ENCODE assay signal across 10 cellular contexts in genomic region chr10:95792874-95793285, GRCh38. TPM values are rescaled to one million over a fixed set of nuclear protein-coding genes. Genes with fewer than 3 reads are reported as not detected.
A peak's percentile ranks its signal among the peaks of the same experiment; 100 is the strongest.
DNase-seq lines count a peak whose midpoint lies in the region; ATAC-seq and TF ChIP-seq lines count a peak whose summit lies in the region.
"Had no signal": no experiment of that assay in that cellular context is flagged by ENCODE, and none has a peak within 500 bp of the region (broad histone marks: within the 10 kb centered on the region; RNA-seq: fewer than 3 reads in every experiment).

No MANE protein-coding gene starts in this region.

- TF ChIP-seq RAD21 in SK-N-SH (IDR thresholded peaks at IDR 0.05; ENCODE audit: low read length), result no peak

- H3K9me2 ChIP-seq in SK-N-SH, result no peaks in the 10 kb centered on the region

- H2BK12ac ChIP-seq in mesenchymal stem cell (ENCODE audit: low read length in 2 of 2), result peak overlapping the region in 1 of 2 experiments; percentile 6

- peak overlapping the region; percentile 9 for H2AK5ac ChIP-seq in mesenchymal stem cell (ENCODE audit: low read length, severe bottlenecking)

- H2AFZ ChIP-seq in SK-N-SH (ENCODE audit: low read depth), result peak overlapping the region; percentile 26; the same call in 1 of the 2 replicates
- H2AFZ ChIP-seq in mesenchymal stem cell (ENCODE audit: low read depth, low read length), result no peak overlapping the region

- no peak for DNase-seq in SK-N-SH
- no peak for DNase-seq in coronary artery (ENCODE audit: low spot score)
- no peak for DNase-seq in mesenchymal stem cell
- DNase-seq in CD8-positive, alpha-beta T cell, result no peak
- no peak for DNase-seq in HK-2 (ENCODE audit: unreplicated experiment)
- no peak for DNase-seq in WERI-Rb-1
- DNase-seq: activated T-cell treated with anti-CD3 and anti-CD28 coated beads, Interleukin-2, amount 50 U/mL, for 24 hours; hippocampal formation had no signal

- peaks cover 0 to 24% of the 10 kb centered on the region in 2 experiments; a peak in 1 of 4 replicates for H3K4me1 ChIP-seq in SK-N-SH (ENCODE audit: control insufficient read depth in 1 of 2, insufficient read depth in 2 of 2, low read depth in 1 of 2, low read length in 1 of 2)
- peaks cover 6% of the 10 kb centered on the region for H3K4me1 ChIP-seq in mesenchymal stem cell (ENCODE audit: control insufficient read depth, insufficient read depth, low read depth, low read length)
- no peaks in the 10 kb centered on the region for H3K4me1 ChIP-seq in thymus (ENCODE audit: control insufficient read depth, insufficient read depth, low read length)
- H3K4me1 ChIP-seq in CD8-positive, alpha-beta T cell (ENCODE audit: insufficient read depth, low read length), result no peaks in the 10 kb centered on the region

- H3K79me2 ChIP-seq in SK-N-SH (ENCODE audit: insufficient read depth), result no peaks in the 10 kb centered on the region

- no peak overlapping the region for H2BK120ac ChIP-seq in mesenchymal stem cell (ENCODE audit: low read depth, low read length)

- no peak overlapping the region for H4K91ac ChIP-seq in mesenchymal stem cell (ENCODE audit: low read length)

- H4K8ac ChIP-seq in mesenchymal stem cell (ENCODE audit: low read length), result no peak overlapping the region

- H3K9ac ChIP-seq in SK-N-SH (no peak overlapping the region), mesenchymal stem cell (ENCODE audit: low read length) (no peak overlapping the region)

- H3K27ac ChIP-seq in SK-N-SH (ENCODE audit: low read depth in 2 of 2, low read length in 1 of 2), result no peak overlapping the region
- peak overlapping the region; percentile 64 to 91 for H3K27ac ChIP-seq in coronary artery
- no peak overlapping the region for H3K27ac ChIP-seq in mesenchymal stem cell (ENCODE audit: low read length, poor library complexity, severe bottlenecking)
- H3K27ac ChIP-seq in thymus (ENCODE audit: low read depth), result peak overlapping the region; percentile 37
- no peak overlapping the region for H3K27ac ChIP-seq in CD8-positive, alpha-beta T cell (ENCODE audit: low read depth, low read length)
- no peak overlapping the region for H3K27ac ChIP-seq in WERI-Rb-1

- peak overlapping the region; percentile 16 to 77 for H3K18ac ChIP-seq in mesenchymal stem cell (ENCODE audit: low read depth in 1 of 2, low read length in 2 of 2)

- H2BK15ac ChIP-seq in mesenchymal stem cell (ENCODE audit: low read depth, poor library complexity, severe bottlenecking), result no peak overlapping the region

- POLR2A ChIA-PET in SK-N-SH (lab: Yijun Ruan, JAX), result no interaction called here
- POLR2A ChIA-PET in CD8-positive, alpha-beta T cell (lab: Charles Lee), result no interaction called here

- H3K36me3 ChIP-seq in SK-N-SH (replicated peaks in 1 of 2; ENCODE audit: control insufficient read depth in 1 of 2, insufficient read depth in 2 of 2, low read length in 1 of 2) (no peaks in the 10 kb centered on the region), mesenchymal stem cell (ENCODE audit: control insufficient read depth in 1 of 2, insufficient read depth in 2 of 2, low read depth in 1 of 2, low read length in 2 of 2) (no peaks in the 10 kb centered on the region), thymus (ENCODE audit: control insufficient read depth, insufficient read depth) (no peaks in the 10 kb centered on the region), WERI-Rb-1 (no peaks in the 10 kb centered on the region; the same call in 1 of the 2 replicates)
- H3K36me3 ChIP-seq in CD8-positive, alpha-beta T cell (ENCODE audit: insufficient read depth, low read length), result no peaks in the 10 kb centered on the region

- CTCF ChIA-PET in SK-N-SH (lab: Yijun Ruan, JAX), result no interaction called here
- CTCF ChIA-PET in CD8-positive, alpha-beta T cell (lab: Charles Lee), result no interaction called here

- H3K4me3 Mint-ChIP-seq in CD8-positive, alpha-beta T cell, result no peak overlapping the region
- H3K4me3 Mint-ChIP-seq: activated T-cell treated with anti-CD3 and anti-CD28 coated beads, Interleukin-2, amount 50 U/mL, for 24 hours had no signal

- TF ChIP-seq CTCF in SK-N-SH (IDR thresholded peaks at IDR 0.05) (no peak), coronary artery (IDR thresholded peaks at IDR 0.05) (no peak), WERI-Rb-1 (IDR thresholded peaks at IDR 0.05; ENCODE audit: low read depth, low read length) (no peak)
- no peak for TF ChIP-seq CTCF in CD8-positive, alpha-beta T cell (IDR thresholded peaks at IDR 0.05)

- H3K9me3 ChIP-seq in SK-N-SH (no peaks in the 10 kb centered on the region), mesenchymal stem cell (ENCODE audit: control insufficient read depth, low read length) (no peaks in the 10 kb centered on the region), thymus (ENCODE audit: control insufficient read depth) (no peaks in the 10 kb centered on the region), WERI-Rb-1 (ENCODE audit: severe bottlenecking) (no peaks in the 10 kb centered on the region)
- H3K9me3 ChIP-seq in CD8-positive, alpha-beta T cell (ENCODE audit: low read length), result no peaks in the 10 kb centered on the region

- peaks cover 6% of the 10 kb centered on the region for H3K27me3 Mint-ChIP-seq in CD8-positive, alpha-beta T cell (ENCODE audit: low read depth)

- intact Hi-C loops in CD8-positive, alpha-beta T cell (cut with DNase I, micrococcal nuclease), result no loop called here

- H3K4me1 Mint-ChIP-seq in CD8-positive, alpha-beta T cell (ENCODE audit: low read depth), result no peaks in the 10 kb centered on the region

- H3K4me2 ChIP-seq in SK-N-SH, result no peak overlapping the region
- no peak overlapping the region for H3K4me2 ChIP-seq in mesenchymal stem cell (ENCODE audit: low read length, poor library complexity, severe bottlenecking)

- no peaks in the 10 kb centered on the region for H3K36me3 Mint-ChIP-seq in CD8-positive, alpha-beta T cell

- H3K4me3 ChIP-seq in SK-N-SH (ENCODE audit: low read depth in 2 of 2, low read length in 1 of 2) (no peak overlapping the region), coronary artery (peak overlapping the region; percentile 8), mesenchymal stem cell (ENCODE audit: insufficient read depth in 1 of 2, low read depth in 1 of 2, low read length in 2 of 2) (no peak overlapping the region), thymus (ENCODE audit: low read length) (no peak overlapping the region), WERI-Rb-1 (ENCODE audit: low read depth, low read length) (no peak overlapping the region)
- no peak overlapping the region for H3K4me3 ChIP-seq in CD8-positive, alpha-beta T cell (ENCODE audit: low read depth, low read length)

- H3K27ac Mint-ChIP-seq in CD8-positive, alpha-beta T cell, result no peak overlapping the region
- H3K27ac Mint-ChIP-seq: activated T-cell treated with anti-CD3 and anti-CD28 coated beads, Interleukin-2, amount 50 U/mL, for 24 hours had no signal

- H3K79me1 ChIP-seq in mesenchymal stem cell (replicated peaks; ENCODE audit: low read length, poor library complexity, severe bottlenecking), result no peaks in the 10 kb centered on the region

- no peak overlapping the region for H2BK5ac ChIP-seq in mesenchymal stem cell (ENCODE audit: low read depth, low read length, poor library complexity, severe bottlenecking)

- TF ChIP-seq EP300 in SK-N-SH (IDR thresholded peaks at IDR 0.05; ENCODE audit: borderline replicate concordance in 1 of 2, low read depth in 1 of 2, low read length in 1 of 2), result no peak

- H4K20me1 ChIP-seq in SK-N-SH (ENCODE audit: insufficient read depth), result no peaks in the 10 kb centered on the region

- H3K9me3 Mint-ChIP-seq in CD8-positive, alpha-beta T cell, result no peaks in the 10 kb centered on the region
- H3K9me3 Mint-ChIP-seq: activated T-cell treated with anti-CD3 and anti-CD28 coated beads, Interleukin-2, amount 50 U/mL, for 24 hours had no signal

- WGBS in SK-N-SH (ENCODE audit: low lambda C conversion rate), result 44% methylated on average over 4 of the region's 4 CpGs
- WGBS in mesenchymal stem cell, result 89% methylated on average over 3 of the region's 4 CpGs
- 91% methylated on average over 4 of the region's 4 CpGs for WGBS in thymus

- H3K4ac ChIP-seq in mesenchymal stem cell (ENCODE audit: low read depth in 1 of 2, low read length in 2 of 2), result peak overlapping the region in 1 of 2 experiments; percentile 46

- H3F3A ChIP-seq in SK-N-SH (replicated peaks; ENCODE audit: insufficient read depth), result peaks cover 6% of the 10 kb centered on the region

- H3K27me3 ChIP-seq in SK-N-SH (ENCODE audit: insufficient read depth), result no peaks in the 10 kb centered on the region
- no peaks in the 10 kb centered on the region for H3K27me3 ChIP-seq in mesenchymal stem cell (ENCODE audit: control insufficient read depth in 1 of 2, insufficient read depth in 1 of 2, low read length in 2 of 2)
- H3K27me3 ChIP-seq in thymus (ENCODE audit: control insufficient read depth, insufficient read depth), result no peaks in the 10 kb centered on the region
- H3K27me3 ChIP-seq in CD8-positive, alpha-beta T cell (ENCODE audit: insufficient read depth, low read length), result no peaks in the 10 kb centered on the region
- H3K27me3 ChIP-seq in WERI-Rb-1 (ENCODE audit: insufficient read depth, low read depth, severe bottlenecking), result no peaks in the 10 kb centered on the region

- H3K14ac ChIP-seq in mesenchymal stem cell (ENCODE audit: low read length in 2 of 2), result no peak overlapping the region

- no peak for ATAC-seq in SK-N-SH treated with all-trans-retinoic acid at 6 μM for 48 hours
- no peak for ATAC-seq in CD8-positive, alpha-beta T cell

- no peak overlapping the region for H3K23ac ChIP-seq in mesenchymal stem cell (ENCODE audit: low read length in 2 of 2)

TF ChIP-seq in SK-N-SH, 30 proteins besides CTCF, POLR2A, EP300 and RAD21 (continues in another document):
- TF ChIP-seq MXI1 (IDR thresholded peaks at IDR 0.05; ENCODE audit: low read depth, low read length), result no peak
- no peak for TF ChIP-seq RXRA (IDR thresholded peaks at IDR 0.05; ENCODE audit: borderline replicate concordance, low read depth)
- TF ChIP-seq FOXJ3 (CRISPR knock-in tag; IDR thresholded peaks at IDR 0.05), result no peak

RNA-seq across cellular contexts. Expression of gene ENTPD1, which starts 36.9 kb away (rescaled TPM):
- 0.02 TPM in 2 replicates for polyA plus RNA-seq in SK-N-SH (2012; rRNA removed)
- 0.01 and 0.03 TPM in 2 replicates for polyA plus RNA-seq in SK-N-SH (2012; cell fraction: cytosol; rRNA removed)
- 0.05 TPM in 2 replicates for polyA plus RNA-seq in SK-N-SH (2012; cell fraction: nucleus; rRNA removed)
- 7.0 TPM for polyA plus RNA-seq in mesenchymal stem cell (2013, experiment 1 of 2)
- 6.8 TPM for polyA plus RNA-seq in mesenchymal stem cell (2013, experiment 2 of 2)
- 8.2 TPM for polyA plus RNA-seq in thymus
- total RNA-seq in CD8-positive, alpha-beta T cell, result under 1 TPM; 0.69 to 0.84 TPM

Comparison
In these comparisons a context has a peak if more than half of its experiments do, and no peak if none do; other contexts are left out.
1. H3K27ac ChIP-seq: peak in coronary artery (2 of 2) and thymus (single experiment); none in SK-N-SH (0 of 2), mesenchymal stem cell (single experiment), CD8-positive, alpha-beta T cell (single experiment) and WERI-Rb-1 (single experiment).